Comparison of ENCODE assay signal across 12 cellular contexts in genomic region chr13:110254751-110255553, GRCh38. TPM values are rescaled to one million over a fixed set of nuclear protein-coding genes. Genes with fewer than 3 reads are reported as not detected.
DNase-seq lines count a peak whose midpoint lies in the region; ATAC-seq and TF ChIP-seq lines count a peak whose summit lies in the region.
"Had no signal": no experiment of that assay in that cellular context is flagged by ENCODE, and none has a peak within 500 bp of the region (broad histone marks: within the 10 kb centered on the region; RNA-seq: fewer than 3 reads in every experiment).

No MANE protein-coding gene starts in this region.

- H3K4me1 ChIP-seq in SJSA1 (replicated peaks) (peaks cover 50% of the 10 kb centered on the region), gastrocnemius medialis (peaks cover 23 to 26% of the 10 kb centered on the region in 2 donors)

- H3K9me3 ChIP-seq in SJSA1 (replicated peaks) (no peaks in the 10 kb centered on the region), gastrocnemius medialis (no peaks in the 10 kb centered on the region)

- no peaks in the 10 kb centered on the region for H3K4me1 Mint-ChIP-seq in Calu3 (ENCODE audit: low read depth, unreplicated experiment)
- peaks cover 1 to 5% of the 10 kb centered on the region in 2 donors for H3K4me1 Mint-ChIP-seq in immature natural killer cell

- DNase-seq in Calu3: no peak
- peak; percentile 61 to 73 for DNase-seq in SJSA1 (ENCODE audit: low read depth in 1 of 2, low spot score in 2 of 2)
- DNase-seq in immature natural killer cell: no peak
- no peak for DNase-seq in gastrocnemius medialis
- DNase-seq in putamen (ENCODE audit: low spot score): no peak
- no peak for DNase-seq in NCI-H1105 treated with DMSO at 0.1 percent for 48 hours (lab: John Stamatoyannopoulos, UW)
- no peak for DNase-seq in inferior parietal cortex (ENCODE audit: extremely low spot score)
- DNase-seq: activated T-cell treated with anti-CD3 and anti-CD28 coated beads, Interleukin-2, amount 50 U/mL, for 24 hours; DMS153; NCI-H1694 treated with DMSO at 0.1 percent for 48 hours had no signal

- H3K36me3 ChIP-seq in SJSA1 (peaks cover 3% of the 10 kb centered on the region; the same call in 1 of the 2 replicates), gastrocnemius medialis (no peaks in the 10 kb centered on the region)
- H3K36me3 ChIP-seq: cardiac muscle cell had no signal

- H3K27ac ChIP-seq in SJSA1 (peak overlapping the region; percentile 74), gastrocnemius medialis (peak overlapping the region; percentile 56 to 72 (median 65))

- no peak overlapping the region for H3K4me3 ChIP-seq in SJSA1
- H3K4me3 ChIP-seq in gastrocnemius medialis: no peak overlapping the region
- H3K4me3 ChIP-seq: cardiac muscle cell had no signal

- H3K27me3 ChIP-seq in SJSA1 (replicated peaks): no peaks in the 10 kb centered on the region
- H3K27me3 ChIP-seq in gastrocnemius medialis: peaks cover 0 to 3% (median 0%) of the 10 kb centered on the region in 3 donors
- H3K27me3 ChIP-seq: cardiac muscle cell had no signal

- H3K4me3 Mint-ChIP-seq in Calu3 (ENCODE audit: low read depth, unreplicated experiment): no peak overlapping the region
- H3K4me3 Mint-ChIP-seq in immature natural killer cell: no peak overlapping the region
- H3K4me3 Mint-ChIP-seq: activated T-cell treated with anti-CD3 and anti-CD28 coated beads, Interleukin-2, amount 50 U/mL, for 24 hours had no signal

- no TSS peak for BruUV-seq in Calu3 (replicated peaks; lab: Mats Ljungman, UMichigan)

- peak overlapping the region; percentile 52 for H3K27ac Mint-ChIP-seq in Calu3 (ENCODE audit: unreplicated experiment)
- peak overlapping the region; percentile 67 to 87 (median 76) for H3K27ac Mint-ChIP-seq in immature natural killer cell
- H3K27ac Mint-ChIP-seq: activated T-cell treated with anti-CD3 and anti-CD28 coated beads, Interleukin-2, amount 50 U/mL, for 24 hours had no signal

- TF ChIP-seq CTCF in Calu3 (IDR thresholded peaks at IDR 0.05; ENCODE audit: unreplicated experiment): no peak
- TF ChIP-seq CTCF in gastrocnemius medialis (IDR thresholded peaks at IDR 0.05 in 4 of 5, conservative IDR thresholded peaks at IDR 0.05 in 1 of 5): no peak

- H3K36me3 Mint-ChIP-seq in Calu3 (ENCODE audit: insufficient read depth, unreplicated experiment): no peaks in the 10 kb centered on the region
- no peaks in the 10 kb centered on the region for H3K36me3 Mint-ChIP-seq in immature natural killer cell

- ATAC-seq in gastrocnemius medialis (no peak), HG03565 (IDR thresholded peaks at IDR 0.05; ENCODE audit: unreplicated experiment) (no peak)

- peaks cover 1% of the 10 kb centered on the region for H3K9me3 Mint-ChIP-seq in Calu3 (ENCODE audit: low read depth, unreplicated experiment)
- H3K9me3 Mint-ChIP-seq in immature natural killer cell: peaks cover 0 to 7% (median 1%) of the 10 kb centered on the region in 6 donors

- CTCF ChIA-PET in Calu3 (lab: Charles Lee): no interaction called here

- in situ Hi-C loops in gastrocnemius medialis (cut with MboI; ENCODE audit: low sequenced_read_pairs in 4 of 4): no loop called here

- H3K27me3 Mint-ChIP-seq in Calu3 (ENCODE audit: unreplicated experiment) (no peaks in the 10 kb centered on the region), immature natural killer cell (ENCODE audit: low read depth in 3 of 3) (peaks cover 2 to 11% (median 7%) of the 10 kb centered on the region in 3 donors)

- no peak for TF ChIP-seq POLR2A in gastrocnemius medialis (IDR thresholded peaks at IDR 0.05)

- intact Hi-C loops in Calu3 (cut with micrococcal nuclease; ENCODE audit: unreplicated experiment): no loop called here
- intact Hi-C loops in gastrocnemius medialis (cut with DNase I; ENCODE audit: low total_unique reads): no loop called here

RNA-seq across cellular contexts. Expression of gene COL4A1, which starts 52.0 kb away (rescaled TPM):
- total RNA-seq in Calu3 (2022) (0.12 TPM in 1 of 2 replicates, not detected in the other), gastrocnemius medialis (100 to 1,000 TPM in 3 of 4 donors, 10 to 100 TPM in 1; 60.5 to 127 (median 120) TPM)
- 489 and 591 TPM in 2 replicates for total RNA-seq in SJSA1 (2014; rRNA removed; shearing (Covaris generic))
- polyA plus RNA-seq in immature natural killer cell: not detected

RNA-seq across cellular contexts. Expression of gene COL4A2, which starts 52.1 kb away (rescaled TPM):
- total RNA-seq in Calu3 (2022) (0.42 and 1.0 TPM in 2 replicates), gastrocnemius medialis (10 to 100 TPM; 51.2 to 85.8 (median 70.5) TPM)
- 677 and 741 TPM in 2 replicates for total RNA-seq in SJSA1 (2014; rRNA removed; shearing (Covaris generic))
- not detected for polyA plus RNA-seq in immature natural killer cell

Comparison
In these comparisons a context has a peak if more than half of its experiments do, and no peak if none do; other contexts are left out.
1. DNase-seq: peak in SJSA1 (2 of 2); none in Calu3 (single experiment), immature natural killer cell (0 of 3), gastrocnemius medialis (0 of 2), putamen (single experiment), NCI-H1105 treated with DMSO at 0.1 percent for 48 hours (single experiment) and inferior parietal cortex (single experiment).
2. RNA of gene COL4A1, which starts 52.0 kb away (total RNA-seq): 489 to 591 TPM in SJSA1 and 60.5 to 127 TPM in gastrocnemius medialis; 0.12 TPM in Calu3; every median in the first group is over 10 times any median in the second.
3. RNA of gene COL4A2, which starts 52.1 kb away (total RNA-seq): 677 to 741 TPM in SJSA1 and 51.2 to 85.8 TPM in gastrocnemius medialis; 0.42 to 1.0 TPM in Calu3; every median in the first group is over 10 times any median in the second.